In the genomic region with DNA sequence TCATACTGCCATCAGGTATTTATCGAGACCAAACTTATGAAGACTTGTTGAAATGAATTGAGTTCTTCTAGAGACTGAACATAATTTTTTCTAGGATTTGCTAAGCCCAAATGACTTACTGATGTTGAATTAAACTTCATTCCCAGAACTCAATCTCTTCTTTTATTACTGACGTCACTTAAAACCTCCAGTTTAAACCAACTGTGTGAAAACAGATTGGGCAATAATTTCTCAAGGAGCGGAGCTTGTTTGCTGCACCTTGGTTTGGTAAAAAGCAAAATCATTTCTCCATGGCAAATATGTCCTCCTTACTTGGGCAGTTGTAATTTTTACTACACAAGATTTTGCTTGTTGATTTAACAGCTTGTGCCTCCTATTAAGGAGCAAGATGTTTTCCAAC, we compare ENCODE assay signal across 15 cellular contexts. TPM values are rescaled to one million over a fixed set of nuclear protein-coding genes. Genes with fewer than 3 reads are reported as not detected.
DNase-seq lines count a peak whose midpoint lies in the region; ATAC-seq, FAIRE-seq and TF ChIP-seq lines count a peak whose summit lies in the region.
"Had no signal": no experiment of that assay in that cellular context is flagged by ENCODE, and none has a peak within 500 bp of the region (broad histone marks: within the 10 kb centered on the region; RNA-seq: fewer than 3 reads in every experiment).

No MANE protein-coding gene starts in this region.

- WGBS in HepG2 (ENCODE audit: low lambda C conversion rate), result 5% methylated on average over 3 of the region's 3 CpGs
- WGBS in right lobe of liver (ENCODE audit: insufficient coverage, low coverage, low lambda C conversion rate, missing lambda C conversion rate), result 55% methylated on average over 3 of the region's 3 CpGs
- WGBS in heart left ventricle, 4 donors, result 80 to 87% (median 86%) methylated on average over 3 of the region's 3 CpGs

- no peaks in the 10 kb centered on the region for H3K79me2 ChIP-seq in HepG2 (ENCODE audit: insufficient read depth, low read length)

- intact Hi-C loops in HepG2 (cut with micrococcal nuclease; ENCODE audit: unreplicated experiment) (no loop called here), right lobe of liver (cut with DNase I) (no loop called here), left lung (cut with DNase I) (no loop called here), heart left ventricle (cut with DNase I) (loop anchor here in 1 of 10 donors (10.0 kb wide), 1 partner anchor 1049 kb away; no protein-coding TSS in a partner anchor)
- intact Hi-C loops in activated T-helper 2 cell treated with anti-CD3 and anti-CD28 coated beads, Interferon-gamma antibody, Interleukin-2, Interleukin-4, amounts not matched to agents 10 μg/mL and 5 μg/mL and 100 μg/mL, durations not matched to agents 14 hours and 24 hours and 36 hours (cut with micrococcal nuclease), result no loop called here

- no peak overlapping the region for H3K27ac Mint-ChIP-seq in activated T-helper 2 cell treated with anti-CD3 and anti-CD28 coated beads, Interferon-gamma antibody, Interleukin-2, Interleukin-4, amounts not matched to agents 10 μg/mL and 5 μg/mL and 100 μg/mL, durations not matched to agents 14 hours and 24 hours and 36 hours
- H3K27ac Mint-ChIP-seq: CD4-positive, CD25-positive, alpha-beta regulatory T cell; GM23338; H9 had no signal

- no peak overlapping the region for H2AFZ ChIP-seq in HepG2 (ENCODE audit: low read length)
- H2AFZ ChIP-seq: GM23338 had no signal

- BruUV-seq in HepG2 (replicated peaks; lab: Mats Ljungman, UMichigan), result no TSS peak

- no peaks in the 10 kb centered on the region for H4K20me1 ChIP-seq in HepG2 (ENCODE audit: insufficient read depth, low read length)
- H4K20me1 ChIP-seq: BLaER1 treated with 17β-estradiol and CSF1 and Interleukin-3, amounts not matched to agents 10 nM and 100 nM had no signal

- CTCF ChIA-PET in HepG2 (lab: Yijun Ruan, JAX; ENCODE audit: low intra/inter-chr PET ratio, low total read pairs), result no interaction called here

- no peak for TF ChIP-seq RAD21 in HepG2 (CRISPR knock-in tag; IDR thresholded peaks at IDR 0.05)

- TF ChIP-seq CTCF in HepG2 (CRISPR knock-in tag; IDR thresholded peaks at IDR 0.05) (no peak), right lobe of liver (IDR thresholded peaks at IDR 0.05) (no peak), left lung (IDR thresholded peaks at IDR 0.05) (no peak), heart left ventricle (IDR thresholded peaks at IDR 0.05) (no peak)

- H3K9me3 ChIP-seq in HepG2 (ENCODE audit: low read length) (no peaks in the 10 kb centered on the region), right lobe of liver (no peaks in the 10 kb centered on the region), left lung (no peaks in the 10 kb centered on the region), heart left ventricle (no peaks in the 10 kb centered on the region)
- H3K9me3 ChIP-seq: BLaER1 treated with 17β-estradiol and CSF1 and Interleukin-3, amounts not matched to agents 10 nM and 100 nM had no signal

- peaks cover 0 to 21% of the 10 kb centered on the region in 2 experiments; a peak in 3 of 5 replicates for H3K27me3 ChIP-seq in HepG2 (ENCODE audit: control insufficient read depth in 1 of 2, insufficient read depth in 2 of 2, low read length in 2 of 2)
- H3K27me3 ChIP-seq in right lobe of liver, result no peaks in the 10 kb centered on the region
- peaks cover 0 to 19% of the 10 kb centered on the region in 2 donors for H3K27me3 ChIP-seq in left lung
- H3K27me3 ChIP-seq in heart left ventricle, result peaks cover 0 to 17% (median 3%) of the 10 kb centered on the region in 9 donors
- H3K27me3 ChIP-seq: BLaER1 treated with 17β-estradiol and CSF1 and Interleukin-3, amounts not matched to agents 10 nM and 100 nM had no signal

- TF ChIP-seq POLR2A in HepG2 (IDR thresholded peaks at IDR 0.05; ENCODE audit: insufficient read depth in 1 of 2, low read depth in 2 of 2, low read length in 2 of 2) (no peak), right lobe of liver (IDR thresholded peaks at IDR 0.05) (no peak), heart left ventricle (IDR thresholded peaks at IDR 0.05) (no peak)

- no peak for DNase-seq in HepG2 (ENCODE audit: low spot score)
- no peak for DNase-seq in right lobe of liver
- no peak for DNase-seq in left lung
- DNase-seq in renal cortical epithelial cell (ENCODE audit: low read depth), result peak; percentile 4
- DNase-seq in heart left ventricle, result no peak
- no peak for DNase-seq in NCI-H1436 (lab: John Stamatoyannopoulos, UW)
- DNase-seq in activated T-helper 2 cell treated with anti-CD3 and anti-CD28 coated beads, Interferon-gamma antibody, Interleukin-2, Interleukin-4, amounts not matched to agents 10 μg/mL and 5 μg/mL and 100 μg/mL, durations not matched to agents 14 hours and 24 hours and 36 hours (ENCODE audit: low spot score), result no peak
- DNase-seq: ACHN; CD4-positive, CD25-positive, alpha-beta regulatory T cell; H9 had no signal

- H3K4me3 Mint-ChIP-seq in activated T-helper 2 cell treated with anti-CD3 and anti-CD28 coated beads, Interferon-gamma antibody, Interleukin-2, Interleukin-4, amounts not matched to agents 10 μg/mL and 5 μg/mL and 100 μg/mL, durations not matched to agents 14 hours and 24 hours and 36 hours (ENCODE audit: low read depth), result no peak overlapping the region
- H3K4me3 Mint-ChIP-seq: GM23338, H9 had no signal

- in situ Hi-C loops in HepG2 (cut with HindIII; ENCODE audit: extremely low pct_ligation_motif_present, low pct_unique_long_range_greater_than_20kb), result no loop called here

- peaks cover 2% of the 10 kb centered on the region for H3K4me1 Mint-ChIP-seq in activated T-helper 2 cell treated with anti-CD3 and anti-CD28 coated beads, Interferon-gamma antibody, Interleukin-2, Interleukin-4, amounts not matched to agents 10 μg/mL and 5 μg/mL and 100 μg/mL, durations not matched to agents 14 hours and 24 hours and 36 hours (ENCODE audit: low read depth)

- H3K4me1 ChIP-seq in HepG2 (ENCODE audit: insufficient read depth, low read length), result no peaks in the 10 kb centered on the region
- H3K4me1 ChIP-seq in right lobe of liver, result no peaks in the 10 kb centered on the region
- H3K4me1 ChIP-seq in left lung, result peaks cover 0 to 12% of the 10 kb centered on the region in 2 donors
- H3K4me1 ChIP-seq in heart left ventricle, result peaks cover 0 to 8% (median 0%) of the 10 kb centered on the region in 12 donors

- H3K27ac ChIP-seq in HepG2 (ENCODE audit: extremely low read length, insufficient read depth, low read length) (no peak overlapping the region), right lobe of liver (no peak overlapping the region), left lung (no peak overlapping the region), heart left ventricle (peak overlapping the region in 1 of 12 donors; percentile 25)
- H3K27ac ChIP-seq: BLaER1 treated with 17β-estradiol and CSF1 and Interleukin-3, amounts not matched to agents 10 nM and 100 nM had no signal

- no peaks in the 10 kb centered on the region for H3K9me3 Mint-ChIP-seq in activated T-helper 2 cell treated with anti-CD3 and anti-CD28 coated beads, Interferon-gamma antibody, Interleukin-2, Interleukin-4, amounts not matched to agents 10 μg/mL and 5 μg/mL and 100 μg/mL, durations not matched to agents 14 hours and 24 hours and 36 hours
- H3K9me3 Mint-ChIP-seq: GM23338, H9 had no signal

- POLR2A ChIA-PET in HepG2 (lab: Yijun Ruan, JAX), result no interaction called here

- H3K36me3 ChIP-seq in HepG2 (replicated peaks in 1 of 2; ENCODE audit: control insufficient read depth in 1 of 2, insufficient read depth in 2 of 2, low read length in 2 of 2) (no peaks in the 10 kb centered on the region), right lobe of liver (no peaks in the 10 kb centered on the region), left lung (no peaks in the 10 kb centered on the region), heart left ventricle (no peaks in the 10 kb centered on the region)
- H3K36me3 ChIP-seq: BLaER1 treated with 17β-estradiol and CSF1 and Interleukin-3, amounts not matched to agents 10 nM and 100 nM had no signal

- H3K9ac ChIP-seq in HepG2 (ENCODE audit: insufficient read depth, low read depth, low read length), result no peak overlapping the region
- H3K9ac ChIP-seq: BLaER1 treated with 17β-estradiol and CSF1 and Interleukin-3, amounts not matched to agents 10 nM and 100 nM had no signal

- no peak overlapping the region for H3K4me3 ChIP-seq in HepG2 (replicated peaks in 1 of 3; ENCODE audit: insufficient read depth in 1 of 3, low read depth in 2 of 3, low read length in 3 of 3)
- H3K4me3 ChIP-seq in right lobe of liver, result no peak overlapping the region
- no peak overlapping the region for H3K4me3 ChIP-seq in left lung
- no peak overlapping the region for H3K4me3 ChIP-seq in heart left ventricle
- H3K4me3 ChIP-seq: BLaER1 treated with 17β-estradiol and CSF1 and Interleukin-3, amounts not matched to agents 10 nM and 100 nM; GM23338 had no signal

- no peaks in the 10 kb centered on the region for H3K36me3 Mint-ChIP-seq in activated T-helper 2 cell treated with anti-CD3 and anti-CD28 coated beads, Interferon-gamma antibody, Interleukin-2, Interleukin-4, amounts not matched to agents 10 μg/mL and 5 μg/mL and 100 μg/mL, durations not matched to agents 14 hours and 24 hours and 36 hours (ENCODE audit: low read depth)
- H3K36me3 Mint-ChIP-seq: CD4-positive, CD25-positive, alpha-beta regulatory T cell had no signal

- no peak for ATAC-seq in HepG2
- no peak for ATAC-seq in right lobe of liver
- ATAC-seq in left lung, result peak; percentile 21
- ATAC-seq in heart left ventricle, result no peak
- ATAC-seq: GM23338 had no signal

- H3K27me3 Mint-ChIP-seq in activated T-helper 2 cell treated with anti-CD3 and anti-CD28 coated beads, Interferon-gamma antibody, Interleukin-2, Interleukin-4, amounts not matched to agents 10 μg/mL and 5 μg/mL and 100 μg/mL, durations not matched to agents 14 hours and 24 hours and 36 hours (ENCODE audit: low read depth), result peaks cover 6% of the 10 kb centered on the region

- FAIRE-seq in HepG2 (lab: Jason Lieb, UNC), result no peak
- FAIRE-seq: HTR-8/SVneo had no signal

- TF ChIP-seq EP300 in HepG2 (IDR thresholded peaks at IDR 0.05; ENCODE audit: low read depth in 2 of 2, low read length in 2 of 2) (no peak), HepG2 (CRISPR knock-in tag; IDR thresholded peaks at IDR 0.05; ENCODE audit: borderline replicate concordance) (no peak)

- no peak overlapping the region for H3K4me2 ChIP-seq in HepG2 (ENCODE audit: low read depth, low read length)
- H3K4me2 ChIP-seq: BLaER1 treated with 17β-estradiol and CSF1 and Interleukin-3, amounts not matched to agents 10 nM and 100 nM; GM23338 had no signal

RNA-seq across cellular contexts. Expression of gene CFAP90, which starts 37.4 kb away (rescaled TPM):
- total RNA-seq in HepG2 (2016; rRNA removed; fragmentation: Illumina TruSeq; extraction: Trizol) (0.11 and 0.20 TPM in 2 replicates), right lobe of liver (under 1 TPM in 4 of 6 experiments, not detected in 2; 0.10 to 0.64 (median 0.41) TPM), left lung (1 to 10 TPM in 1 of 2 donors, under 1 TPM in 1; 0.82 to 4.6 TPM), renal cortical epithelial cell (0.55 TPM in 1 of 2 replicates, not detected in the other), heart left ventricle (not detected)
- total RNA-seq in HepG2 (2016; cell fraction: cytosol; rRNA removed; fragmentation: Illumina TruSeq; extraction: Trizol; ENCODE audit: low read depth), result not detected in 2 replicates
- not detected in 2 replicates for total RNA-seq in HepG2 (2016; cell fraction: insoluble cytoplasmic fraction; rRNA removed; fragmentation: Illumina TruSeq; extraction: Trizol)
- not detected in 2 replicates for total RNA-seq in HepG2 (2016; cell fraction: membrane; rRNA removed; fragmentation: Illumina TruSeq; extraction: Trizol)
- total RNA-seq in HepG2 (2016; cell fraction: nucleus; rRNA removed; fragmentation: Illumina TruSeq; extraction: Trizol), result not detected in 2 replicates
- polyA plus RNA-seq in HepG2 (2011; rRNA removed) (not detected in 2 replicates), heart left ventricle (not detected)
- not detected in 2 replicates for polyA plus RNA-seq in HepG2 (2011; cell fraction: cytosol; rRNA removed)
- not detected in 2 replicates for polyA plus RNA-seq in HepG2 (2011; cell fraction: nucleus; rRNA removed)
- 0.09 TPM in 1 of 2 replicates, not detected in the other for polyA plus RNA-seq in HepG2 (2012)
- 0.10 TPM in 1 of 2 replicates, not detected in the other for polyA plus RNA-seq in HepG2 (2016; cell fraction: cytosol; fragmentation: Illumina TruSeq; extraction: Trizol; ENCODE audit: low read depth)
- not detected in 2 replicates for polyA plus RNA-seq in HepG2 (2016; cell fraction: insoluble cytoplasmic fraction; fragmentation: Illumina TruSeq; extraction: Trizol; ENCODE audit: low read depth)
- polyA plus RNA-seq in HepG2 (2016; cell fraction: membrane; fragmentation: Illumina TruSeq; extraction: Trizol; ENCODE audit: low read depth), result 0.25 TPM in 1 of 2 replicates, not detected in the other
- polyA plus RNA-seq in HepG2 (2016; cell fraction: nucleus; fragmentation: Illumina TruSeq; extraction: Trizol; ENCODE audit: insufficient read depth, low read depth), result not detected in 2 replicates
- polyA minus RNA-seq in HepG2 (2011; rRNA and poly(A)+ RNA removed; ENCODE audit: low replicate concordance), result not detected in 2 replicates
- polyA minus RNA-seq in HepG2 (2011; cell fraction: cytosol; rRNA and poly(A)+ RNA removed), result not detected in 2 replicates
- not detected in 2 replicates for polyA minus RNA-seq in HepG2 (2011; cell fraction: nucleus; rRNA and poly(A)+ RNA removed)
- total RNA-seq in activated T-helper 2 cell treated with anti-CD3 and anti-CD28 coated beads, Interferon-gamma antibody, Interleukin-2, Interleukin-4, amounts not matched to agents 10 μg/mL and 5 μg/mL and 100 μg/mL, durations not matched to agents 14 hours and 24 hours and 36 hours, result not detected in 2 replicates
- total RNA-seq: A172; CD4-positive, CD25-positive, alpha-beta regulatory T cell; Daoy had no signal
- polyA plus RNA-seq: CD4-positive, CD25-positive, alpha-beta regulatory T cell had no signal

RNA-seq across cellular contexts. Expression of gene FASTKD3, which starts 55.3 kb away (rescaled TPM):
- total RNA-seq in HepG2 (2016; rRNA removed; fragmentation: Illumina TruSeq; extraction: Trizol), result 17.8 and 24.8 TPM in 2 replicates
- total RNA-seq in HepG2 (2016; cell fraction: cytosol; rRNA removed; fragmentation: Illumina TruSeq; extraction: Trizol; ENCODE audit: low read depth), result 7.2 and 7.8 TPM in 2 replicates
- total RNA-seq in HepG2 (2016; cell fraction: insoluble cytoplasmic fraction; rRNA removed; fragmentation: Illumina TruSeq; extraction: Trizol), result 16.7 and 28.2 TPM in 2 replicates
- 8.9 and 14.9 TPM in 2 replicates for total RNA-seq in HepG2 (2016; cell fraction: membrane; rRNA removed; fragmentation: Illumina TruSeq; extraction: Trizol)
- total RNA-seq in HepG2 (2016; cell fraction: nucleus; rRNA removed; fragmentation: Illumina TruSeq; extraction: Trizol), result 16.4 and 17.2 TPM in 2 replicates
- polyA plus RNA-seq in HepG2 (2011; rRNA removed), result 6.3 and 6.9 TPM in 2 replicates
- polyA plus RNA-seq in HepG2 (2011; cell fraction: cytosol; rRNA removed), result 2.8 and 4.2 TPM in 2 replicates
- 4.9 and 9.0 TPM in 2 replicates for polyA plus RNA-seq in HepG2 (2011; cell fraction: nucleus; rRNA removed)
- polyA plus RNA-seq in HepG2 (2012), result 6.8 and 8.0 TPM in 2 replicates
- polyA plus RNA-seq in HepG2 (2016; cell fraction: cytosol; fragmentation: Illumina TruSeq; extraction: Trizol; ENCODE audit: low read depth), result 2.4 and 3.0 TPM in 2 replicates
- 21.6 and 23.1 TPM in 2 replicates for polyA plus RNA-seq in HepG2 (2016; cell fraction: insoluble cytoplasmic fraction; fragmentation: Illumina TruSeq; extraction: Trizol; ENCODE audit: low read depth)
- 4.2 and 4.6 TPM in 2 replicates for polyA plus RNA-seq in HepG2 (2016; cell fraction: membrane; fragmentation: Illumina TruSeq; extraction: Trizol; ENCODE audit: low read depth)
- polyA plus RNA-seq in HepG2 (2016; cell fraction: nucleus; fragmentation: Illumina TruSeq; extraction: Trizol; ENCODE audit: insufficient read depth, low read depth), result 23.7 and 30.6 TPM in 2 replicates
- 1.4 and 11.6 TPM in 2 replicates for polyA minus RNA-seq in HepG2 (2011; rRNA and poly(A)+ RNA removed; ENCODE audit: low replicate concordance)
- 3.3 and 3.9 TPM in 2 replicates for polyA minus RNA-seq in HepG2 (2011; cell fraction: cytosol; rRNA and poly(A)+ RNA removed)
- polyA minus RNA-seq in HepG2 (2011; cell fraction: nucleus; rRNA and poly(A)+ RNA removed), result 12.0 and 15.3 TPM in 2 replicates
- 1 to 10 TPM; 3.8 to 9.6 (median 6.1) TPM for total RNA-seq in right lobe of liver
- 1 to 10 TPM; 8.4 to 9.3 TPM for total RNA-seq in left lung
- total RNA-seq in renal cortical epithelial cell, result 14.8 and 19.6 TPM in 2 replicates
- total RNA-seq in heart left ventricle, result 1 to 10 TPM; 4.3 to 7.4 (median 5.8) TPM
- polyA plus RNA-seq in heart left ventricle, result 10 to 100 TPM in 1 of 2 donors, 1 to 10 TPM in 1; 6.1 to 11.5 TPM
- total RNA-seq in activated T-helper 2 cell treated with anti-CD3 and anti-CD28 coated beads, Interferon-gamma antibody, Interleukin-2, Interleukin-4, amounts not matched to agents 10 μg/mL and 5 μg/mL and 100 μg/mL, durations not matched to agents 14 hours and 24 hours and 36 hours, result 11.6 and 12.7 TPM in 2 replicates

RNA-seq across cellular contexts. Expression of gene MTRR, which starts 55.4 kb away (rescaled TPM):
- total RNA-seq in HepG2 (2016; rRNA removed; fragmentation: Illumina TruSeq; extraction: Trizol) (39.2 and 43.1 TPM in 2 replicates), right lobe of liver (10 to 100 TPM; 31.5 to 42.1 (median 36.7) TPM), left lung (10 to 100 TPM; 75.2 to 78.2 TPM), renal cortical epithelial cell (38.7 and 46.7 TPM in 2 replicates), heart left ventricle (10 to 100 TPM; 23.5 to 42.2 (median 29.0) TPM)
- 9.6 and 9.7 TPM in 2 replicates for total RNA-seq in HepG2 (2016; cell fraction: cytosol; rRNA removed; fragmentation: Illumina TruSeq; extraction: Trizol; ENCODE audit: low read depth)
- total RNA-seq in HepG2 (2016; cell fraction: insoluble cytoplasmic fraction; rRNA removed; fragmentation: Illumina TruSeq; extraction: Trizol), result 44.7 and 46.0 TPM in 2 replicates
- 19.2 TPM in 2 replicates for total RNA-seq in HepG2 (2016; cell fraction: membrane; rRNA removed; fragmentation: Illumina TruSeq; extraction: Trizol)
- 73.8 and 83.7 TPM in 2 replicates for total RNA-seq in HepG2 (2016; cell fraction: nucleus; rRNA removed; fragmentation: Illumina TruSeq; extraction: Trizol)
- polyA plus RNA-seq in HepG2 (2011; rRNA removed) (53.9 and 59.2 TPM in 2 replicates), heart left ventricle (10 to 100 TPM in 1 of 2 donors, 1 to 10 TPM in 1; 9.5 to 23.9 TPM)
- 24.6 and 29.6 TPM in 2 replicates for polyA plus RNA-seq in HepG2 (2011; cell fraction: cytosol; rRNA removed)
- 76.6 and 78.8 TPM in 2 replicates for polyA plus RNA-seq in HepG2 (2011; cell fraction: nucleus; rRNA removed)
- 27.0 and 30.9 TPM in 2 replicates for polyA plus RNA-seq in HepG2 (2012)
- 5.1 and 6.8 TPM in 2 replicates for polyA plus RNA-seq in HepG2 (2016; cell fraction: cytosol; fragmentation: Illumina TruSeq; extraction: Trizol; ENCODE audit: low read depth)
- 49.7 and 51.4 TPM in 2 replicates for polyA plus RNA-seq in HepG2 (2016; cell fraction: insoluble cytoplasmic fraction; fragmentation: Illumina TruSeq; extraction: Trizol; ENCODE audit: low read depth)
- polyA plus RNA-seq in HepG2 (2016; cell fraction: membrane; fragmentation: Illumina TruSeq; extraction: Trizol; ENCODE audit: low read depth), result 15.2 and 18.8 TPM in 2 replicates
- 66.9 and 74.7 TPM in 2 replicates for polyA plus RNA-seq in HepG2 (2016; cell fraction: nucleus; fragmentation: Illumina TruSeq; extraction: Trizol; ENCODE audit: insufficient read depth, low read depth)
- 87.7 and 260 TPM in 2 replicates for polyA minus RNA-seq in HepG2 (2011; rRNA and poly(A)+ RNA removed; ENCODE audit: low replicate concordance)
- 25.6 and 30.9 TPM in 2 replicates for polyA minus RNA-seq in HepG2 (2011; cell fraction: cytosol; rRNA and poly(A)+ RNA removed)
- 211 and 212 TPM in 2 replicates for polyA minus RNA-seq in HepG2 (2011; cell fraction: nucleus; rRNA and poly(A)+ RNA removed)
- total RNA-seq in activated T-helper 2 cell treated with anti-CD3 and anti-CD28 coated beads, Interferon-gamma antibody, Interleukin-2, Interleukin-4, amounts not matched to agents 10 μg/mL and 5 μg/mL and 100 μg/mL, durations not matched to agents 14 hours and 24 hours and 36 hours, result 61.9 and 71.4 TPM in 2 replicates
